24 cellular contexts compared by ENCODE assay signal in genomic region chr3:33119891-33120290, GRCh38.
"Had no signal": no experiment of that assay in that cellular context is flagged by ENCODE, and none has a peak within 500 bp of the region (broad histone marks: within the 10 kb centered on the region; RNA-seq: fewer than 3 reads in every experiment).

No MANE protein-coding gene starts in this region.

- H3K36me3 ChIP-seq: breast epithelium had no signal

- H3K27me3 Mint-ChIP-seq: activated B cell treated with CpG ODN at 0.5 μM for 24 hours; activated CD8-positive, alpha-beta T cell treated with anti-CD3 and anti-CD28 coated beads for 36 hours; activated naive CD8-positive, alpha-beta T cell treated with anti-CD3 and anti-CD28 coated beads, Interleukin-2, amount 10 ng/mL, durations not matched to agents 7 days and 5 days; naive B cell; stimulated activated naive B cell treated with anti-CD40 and anti-IgM and Interleukin-4, amounts not matched to agents 10 μg/mL and 1 μg/mL and 100 μg/mL, for 72 hours had no signal

- H3K9me3 ChIP-seq: breast epithelium, esophagus squamous epithelium, left lung, mucosa of descending colon, sigmoid colon, tibial nerve, vagina had no signal

- H3K27ac ChIP-seq: esophagus squamous epithelium, hepatocyte, left lung, tibial nerve, vagina had no signal

- H3K4me3 Mint-ChIP-seq: activated B cell treated with CpG ODN at 0.5 μM for 24 hours; activated CD8-positive, alpha-beta T cell treated with anti-CD3 and anti-CD28 coated beads for 36 hours; activated naive CD8-positive, alpha-beta T cell treated with anti-CD3 and anti-CD28 coated beads, Interleukin-2, amount 10 ng/mL, durations not matched to agents 7 days and 5 days; naive B cell; neural crest cell; stimulated activated naive B cell treated with anti-CD40 and anti-IgM and Interleukin-4, amounts not matched to agents 10 μg/mL and 1 μg/mL and 100 μg/mL, for 72 hours had no signal

- ATAC-seq: activated CD8-positive, alpha-beta T cell treated with anti-CD3 and anti-CD28 coated beads for 36 hours; left lung; mucosa of descending colon; stimulated activated naive B cell treated with anti-CD40 and anti-IgM and Interleukin-4, amounts not matched to agents 10 μg/mL and 1 μg/mL and 100 μg/mL, for 72 hours had no signal

- H3K27ac Mint-ChIP-seq: activated B cell treated with CpG ODN at 0.5 μM for 24 hours; activated CD8-positive, alpha-beta T cell treated with anti-CD3 and anti-CD28 coated beads for 36 hours; activated naive CD8-positive, alpha-beta T cell treated with anti-CD3 and anti-CD28 coated beads, Interleukin-2, amount 10 ng/mL, durations not matched to agents 7 days and 5 days; activated T-helper 2 cell treated with anti-CD3 and anti-CD28 coated beads, Interferon-gamma antibody, Interleukin-2, Interleukin-4, amounts not matched to agents 10 μg/mL and 5 μg/mL and 100 μg/mL, durations not matched to agents 14 hours and 24 hours and 36 hours; stimulated activated naive B cell treated with anti-CD40 and anti-IgM and Interleukin-4, amounts not matched to agents 10 μg/mL and 1 μg/mL and 100 μg/mL, for 72 hours had no signal

- H3K4me3 ChIP-seq: breast epithelium, esophagus squamous epithelium, hepatocyte, left lung, mucosa of descending colon, sigmoid colon, tibial nerve, vagina had no signal

- H3K4me1 ChIP-seq: breast epithelium had no signal

- DNase-seq: activated B cell treated with CpG ODN at 0.5 μM for 24 hours; activated CD4-positive, alpha-beta T cell treated with anti-CD3 and anti-CD28 coated beads for 48 hours; activated CD8-positive, alpha-beta T cell treated with anti-CD3 and anti-CD28 coated beads for 36 hours; activated naive CD4-positive, alpha-beta T cell treated with Interleukin-2 at 50 U/mL for 16 hours; activated naive CD8-positive, alpha-beta T cell treated with anti-CD3 and anti-CD28 coated beads, Interleukin-2, amount 10 ng/mL, durations not matched to agents 7 days and 5 days; activated T-cell treated with anti-CD3 and anti-CD28 coated beads, Interleukin-2, amount 50 U/mL, for 1 hour; aorta; dermis blood vessel endothelial cell; effector memory CD4-positive, alpha-beta T cell; esophagus squamous epithelium; left lung; mesenchymal stem cell; mucosa of descending colon; naive B cell; sigmoid colon; stimulated activated CD4-positive, alpha-beta T cell treated with anti-CD3 and anti-CD28 coated beads, Interleukin-4, amount 100 ng/mL, for 24 hours; stimulated activated naive B cell treated with anti-CD40 and anti-IgM and Interleukin-4, amounts not matched to agents 10 μg/mL and 1 μg/mL and 100 μg/mL, for 72 hours; T-helper 9 cell had no signal

- H3K9me3 Mint-ChIP-seq: activated B cell treated with CpG ODN at 0.5 μM for 24 hours; activated CD8-positive, alpha-beta T cell treated with anti-CD3 and anti-CD28 coated beads for 36 hours; activated naive CD8-positive, alpha-beta T cell treated with anti-CD3 and anti-CD28 coated beads, Interleukin-2, amount 10 ng/mL, durations not matched to agents 7 days and 5 days; activated T-helper 2 cell treated with anti-CD3 and anti-CD28 coated beads, Interferon-gamma antibody, Interleukin-2, Interleukin-4, amounts not matched to agents 10 μg/mL and 5 μg/mL and 100 μg/mL, durations not matched to agents 14 hours and 24 hours and 36 hours; naive B cell; neural crest cell; stimulated activated naive B cell treated with anti-CD40 and anti-IgM and Interleukin-4, amounts not matched to agents 10 μg/mL and 1 μg/mL and 100 μg/mL, for 72 hours had no signal

- H3K27me3 ChIP-seq: breast epithelium, esophagus squamous epithelium, hepatocyte, left lung, sigmoid colon, tibial nerve, vagina had no signal
